1 cellular context compared by ENCODE assay signal in genomic region chr4:3636628-3637320, GRCh38.
TF ChIP-seq lines count a peak whose summit lies in the region.

No MANE protein-coding gene starts in this region.

TF ChIP-seq in IMR-90, 13 proteins besides CTCF, POLR2A, EP300 and RAD21:
- TF ChIP-seq FOS (IDR thresholded peaks at IDR 0.05; ENCODE audit: low read depth, low read length) (no peak), RFX5 (IDR thresholded peaks at IDR 0.05; ENCODE audit: low read depth, low read length) (no peak), NFE2L2 (IDR thresholded peaks at IDR 0.05; ENCODE audit: low read depth, low read length) (no peak), BHLHE40 (IDR thresholded peaks at IDR 0.05; ENCODE audit: low read depth, low read length) (no peak), MXI1 (IDR thresholded peaks at IDR 0.05; ENCODE audit: borderline replicate concordance, low read depth, low read length) (no peak), ELK1 (IDR thresholded peaks at IDR 0.05; ENCODE audit: borderline replicate concordance, low read depth, low read length) (no peak), MAFK (IDR thresholded peaks at IDR 0.05; ENCODE audit: low read depth, low read length) (no peak)
